ENCODE assay signal across 8 cellular contexts in the genomic region with DNA sequence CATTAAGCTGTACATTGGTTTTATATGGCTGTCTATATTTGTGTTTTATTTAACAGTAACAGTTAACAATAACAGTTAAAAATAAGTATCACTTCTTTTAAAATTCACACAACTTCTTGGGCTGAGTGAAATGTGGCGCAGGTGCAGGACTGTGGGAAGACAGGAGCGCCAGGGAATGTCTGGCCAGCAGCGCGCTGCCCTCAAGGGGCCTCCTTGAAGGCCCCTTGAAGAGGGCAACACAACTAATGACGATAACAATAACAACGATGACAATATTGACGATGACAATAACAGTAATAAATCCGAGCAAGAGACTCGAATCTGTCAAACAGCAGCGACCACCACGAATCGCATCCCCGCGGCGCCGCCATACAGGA. TPM values are rescaled to one million over a fixed set of nuclear protein-coding genes. Genes with fewer than 3 reads are reported as not detected.
A peak's percentile ranks its signal among the peaks of the same experiment; 100 is the strongest.
DNase-seq lines count a peak whose midpoint lies in the region; ATAC-seq and TF ChIP-seq lines count a peak whose summit lies in the region.

No MANE protein-coding gene starts in this region.

- intact Hi-C loops in mucosa of descending colon (cut with DNase I, micrococcal nuclease), result no loop called here

- H3K27ac ChIP-seq in urinary bladder (ENCODE audit: low read depth), result no peak overlapping the region

- ATAC-seq in activated T-cell treated with anti-CD3 and anti-CD28 coated beads, Interleukin-2, amount 50 U/mL, for 72 hours (replicated peaks in 1 of 2), result peak in 1 of 2 donors; percentile 2
- ATAC-seq in mucosa of descending colon, result no peak
- no peak for ATAC-seq in HG03097 (IDR thresholded peaks at IDR 0.05; ENCODE audit: low FRiP score, unreplicated experiment)
- no peak for ATAC-seq in GM19328 (IDR thresholded peaks at IDR 0.05; ENCODE audit: unreplicated experiment)

- H3K4me1 Mint-ChIP-seq in activated T-cell treated with anti-CD3 and anti-CD28 coated beads, Interleukin-2, amount 50 U/mL, for 72 hours (ENCODE audit: low read depth), result peaks cover 6% of the 10 kb centered on the region

- H3K36me3 ChIP-seq in mucosa of descending colon (ENCODE audit: low read depth), result no peaks in the 10 kb centered on the region
- no peaks in the 10 kb centered on the region for H3K36me3 ChIP-seq in urinary bladder (ENCODE audit: insufficient read depth)

- H3K4me3 ChIP-seq in choroid plexus epithelial cell (ENCODE audit: low read depth, low read length), result peak overlapping the region; percentile 59
- H3K4me3 ChIP-seq in mucosa of descending colon, result peak overlapping the region; percentile 56
- peak overlapping the region; percentile 86 for H3K4me3 ChIP-seq in urinary bladder (ENCODE audit: low read depth, low read length)

- H3K4me1 ChIP-seq in mucosa of descending colon (ENCODE audit: low read depth) (peaks cover 32% of the 10 kb centered on the region), urinary bladder (ENCODE audit: insufficient read depth) (no peaks in the 10 kb centered on the region)

- TF ChIP-seq CTCF in choroid plexus epithelial cell (conservative IDR thresholded peaks at IDR 0.05; ENCODE audit: low read depth, low read length), result no peak
- TF ChIP-seq CTCF in mucosa of descending colon (IDR thresholded peaks at IDR 0.05), result no peak

- H3K9me3 Mint-ChIP-seq in activated T-cell treated with anti-CD3 and anti-CD28 coated beads, Interleukin-2, amount 50 U/mL, for 72 hours, result peaks cover 7 to 10% of the 10 kb centered on the region in 2 donors

- peak overlapping the region; percentile 76 to 81 for H3K4me3 Mint-ChIP-seq in activated T-cell treated with anti-CD3 and anti-CD28 coated beads, Interleukin-2, amount 50 U/mL, for 72 hours

- WGBS in urinary bladder, result 3% methylated on average over 16 of the region's 16 CpGs

- peaks cover 3% of the 10 kb centered on the region for H3K9me3 ChIP-seq in mucosa of descending colon

- no peak overlapping the region for H3K27ac Mint-ChIP-seq in activated T-cell treated with anti-CD3 and anti-CD28 coated beads, Interleukin-2, amount 50 U/mL, for 72 hours

- peaks cover 3 to 5% of the 10 kb centered on the region in 2 donors for H3K36me3 Mint-ChIP-seq in activated T-cell treated with anti-CD3 and anti-CD28 coated beads, Interleukin-2, amount 50 U/mL, for 72 hours (ENCODE audit: insufficient read depth in 2 of 2)

- no peak for DNase-seq in activated T-cell treated with anti-CD3 and anti-CD28 coated beads, Interleukin-2, amount 50 U/mL, for 72 hours
- no peak for DNase-seq in activated T-cell treated with anti-CD3 and anti-CD28 coated beads, Interleukin-2, amount 50 U/mL, for 48 hours
- DNase-seq in choroid plexus epithelial cell (ENCODE audit: low read depth) (no peak), mucosa of descending colon (no peak)
- no peak for DNase-seq in stimulated activated CD4-positive, alpha-beta T cell treated with anti-CD3 and anti-CD28 coated beads, Interleukin-4, amount 100 ng/mL, for 4 hours

- H3K27me3 Mint-ChIP-seq in activated T-cell treated with anti-CD3 and anti-CD28 coated beads, Interleukin-2, amount 50 U/mL, for 72 hours (ENCODE audit: low read depth), result peaks cover 25% of the 10 kb centered on the region

RNA-seq across cellular contexts. Expression of a gene that starts 0.4 kb away (rescaled TPM):
- under 1 TPM; 0.49 to 0.53 TPM for total RNA-seq in activated T-cell treated with anti-CD3 and anti-CD28 coated beads, Interleukin-2, amount 50 U/mL, for 72 hours
- total RNA-seq in mucosa of descending colon (10 to 100 TPM; 16.4 to 33.8 (median 28.5) TPM), urinary bladder (28.7 TPM)
- polyA plus RNA-seq in urinary bladder, result 10.5 TPM

Comparison
In these comparisons a context has a peak if more than half of its experiments do, and no peak if none do; other contexts are left out.
1. RNA of a gene that starts 0.4 kb away (total RNA-seq): 28.7 TPM in urinary bladder (single experiment) and 16.4 to 33.8 TPM in mucosa of descending colon; 0.49 to 0.53 TPM in activated T-cell treated with anti-CD3 and anti-CD28 coated beads, Interleukin-2, amount 50 U/mL, for 72 hours; every median in the first group is over 10 times any median in the second.
2. Peak in every context shown above with its lines, with median percentiles within 50 percentile points of each other: H3K4me3 ChIP-seq.